In the genomic region with DNA sequence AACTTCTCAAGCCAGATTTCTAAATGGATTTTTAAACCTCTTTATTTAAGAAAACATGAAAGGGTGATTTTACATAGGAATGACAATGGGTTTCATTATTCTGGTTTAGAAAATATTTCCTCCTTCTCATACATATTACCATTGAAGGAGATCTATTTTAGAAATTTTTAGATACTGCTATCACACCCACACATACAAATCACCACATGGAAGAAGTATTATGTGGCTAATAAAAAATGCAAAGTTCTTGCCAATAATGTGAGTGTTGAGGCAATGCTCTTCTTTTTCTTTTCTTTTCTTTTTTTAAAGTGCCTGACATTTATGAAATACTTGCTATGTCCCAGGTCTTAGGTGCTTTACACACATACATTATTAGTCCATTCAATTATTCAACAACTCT, we compare ENCODE assay signal across 20 cellular contexts. TPM values are rescaled to one million over a fixed set of nuclear protein-coding genes. Genes with fewer than 3 reads are reported as not detected.
DNase-seq lines count a peak whose midpoint lies in the region; ATAC-seq, FAIRE-seq and TF ChIP-seq lines count a peak whose summit lies in the region.
"Had no signal": no experiment of that assay in that cellular context is flagged by ENCODE, and none has a peak within 500 bp of the region (broad histone marks: within the 10 kb centered on the region; RNA-seq: fewer than 3 reads in every experiment).

No MANE protein-coding gene starts in this region.

- H3K27ac ChIP-seq in astrocyte (ENCODE audit: low read depth, low read length) = no peak overlapping the region
- no peak overlapping the region for H3K27ac ChIP-seq in psoas muscle
- H3K27ac ChIP-seq: BLaER1 treated with 17β-estradiol and CSF1 and Interleukin-3, amounts not matched to agents 10 nM and 100 nM had no signal

- H3K4me1 ChIP-seq in astrocyte (ENCODE audit: insufficient read depth, low read length) (no peaks in the 10 kb centered on the region), psoas muscle (no peaks in the 10 kb centered on the region)
- H3K4me1 ChIP-seq: BLaER1 treated with 17β-estradiol and CSF1 and Interleukin-3, amounts not matched to agents 10 nM and 100 nM had no signal

- no peak for FAIRE-seq in astrocyte (lab: Jason Lieb, UNC)

- H3K36me3 ChIP-seq in astrocyte (ENCODE audit: insufficient read depth, low read length) (no peaks in the 10 kb centered on the region), psoas muscle (ENCODE audit: insufficient read depth in 1 of 2, low read depth in 1 of 2) (no peaks in the 10 kb centered on the region)
- H3K36me3 ChIP-seq: BLaER1 treated with 17β-estradiol and CSF1 and Interleukin-3, amounts not matched to agents 10 nM and 100 nM had no signal

- H3K27ac Mint-ChIP-seq in astrocyte (ENCODE audit: unreplicated experiment) = no peak overlapping the region

- no peaks in the 10 kb centered on the region for H3K27me3 ChIP-seq in astrocyte (ENCODE audit: insufficient read depth, low read length)
- H3K27me3 ChIP-seq in psoas muscle (ENCODE audit: insufficient read depth in 3 of 3, low read length in 2 of 3) = no peaks in the 10 kb centered on the region
- H3K27me3 ChIP-seq: BLaER1 treated with 17β-estradiol and CSF1 and Interleukin-3, amounts not matched to agents 10 nM and 100 nM had no signal

- H3K9ac ChIP-seq in astrocyte (ENCODE audit: low read length) = no peak overlapping the region
- H3K9ac ChIP-seq: BLaER1 treated with 17β-estradiol and CSF1 and Interleukin-3, amounts not matched to agents 10 nM and 100 nM had no signal

- H4K20me1 ChIP-seq in astrocyte (ENCODE audit: insufficient read depth, low read length) = no peaks in the 10 kb centered on the region
- H4K20me1 ChIP-seq: BLaER1 treated with 17β-estradiol and CSF1 and Interleukin-3, amounts not matched to agents 10 nM and 100 nM had no signal

- no peak overlapping the region for H3K4me3 Mint-ChIP-seq in astrocyte (ENCODE audit: unreplicated experiment)

- no peaks in the 10 kb centered on the region for H3K79me2 ChIP-seq in astrocyte (ENCODE audit: insufficient read depth, low read length)

- intact Hi-C loops in psoas muscle (cut with DNase I) = no loop called here

- ATAC-seq in psoas muscle = no peak

- H3K4me2 ChIP-seq in astrocyte (ENCODE audit: low read length) = no peak overlapping the region
- H3K4me2 ChIP-seq: BLaER1 treated with 17β-estradiol and CSF1 and Interleukin-3, amounts not matched to agents 10 nM and 100 nM had no signal

- H3K27me3 Mint-ChIP-seq in astrocyte (ENCODE audit: low read depth, unreplicated experiment) = no peaks in the 10 kb centered on the region

- TF ChIP-seq CTCF in astrocyte (IDR thresholded peaks at IDR 0.05; ENCODE audit: insufficient read depth, low read depth, low read length) (no peak), psoas muscle (IDR thresholded peaks at IDR 0.05) (no peak)

- DNase-seq in GM03348 (ENCODE audit: low spot score) (peak; percentile 54), astrocyte (ENCODE audit: low read depth) (peak; percentile 82), foreskin melanocyte (peak; percentile 3), stromal cell of bone marrow (ENCODE audit: low read depth) (peak; percentile 14), NCI-H1105 (lab: John Stamatoyannopoulos, UW) (no peak), psoas muscle (no peak)
- no peak for DNase-seq in stimulated activated naive CD4-positive, alpha-beta T cell treated with Interleukin-2 at 50 U/mL for 16 hours (lab: John Stamatoyannopoulos, UW)
- DNase-seq: H7, NCI-H1417, NCI-H1930, NCI-H2171, NCI-H446 treated with DMSO at 0.1 percent for 48 hours, NCI-H748 treated with DMSO at 0.1 percent for 48 hours, OCI-M1, RPMI8226, SIG-M5 had no signal

- H3K4me3 ChIP-seq in astrocyte (ENCODE audit: insufficient read depth, low read depth, low read length) (no peak overlapping the region), psoas muscle (no peak overlapping the region)
- H3K4me3 ChIP-seq: BLaER1 treated with 17β-estradiol and CSF1 and Interleukin-3, amounts not matched to agents 10 nM and 100 nM had no signal

- no peak overlapping the region for H2AFZ ChIP-seq in astrocyte (ENCODE audit: low read depth, low read length)

- no peaks in the 10 kb centered on the region for H3K4me1 Mint-ChIP-seq in astrocyte (ENCODE audit: low read depth, unreplicated experiment)

- H3K9me3 Mint-ChIP-seq in astrocyte (ENCODE audit: unreplicated experiment) = no peaks in the 10 kb centered on the region

- H3K9me3 ChIP-seq in astrocyte (ENCODE audit: insufficient read depth, low read depth, low read length) (no peaks in the 10 kb centered on the region), psoas muscle (no peaks in the 10 kb centered on the region)
- H3K9me3 ChIP-seq: BLaER1 treated with 17β-estradiol and CSF1 and Interleukin-3, amounts not matched to agents 10 nM and 100 nM had no signal

- no peaks in the 10 kb centered on the region for H3K36me3 Mint-ChIP-seq in astrocyte (ENCODE audit: low read depth, unreplicated experiment)

RNA-seq across cellular contexts. Expression of a gene that starts 6.8 kb away (rescaled TPM):
- total RNA-seq in astrocyte (not detected in 2 replicates), psoas muscle (under 1 TPM in 1 of 4 donors, not detected in 3; 0.23 TPM)
- polyA plus RNA-seq in psoas muscle = under 1 TPM in 1 of 3 donors, not detected in 2; 0.04 TPM
- total RNA-seq: Daoy, H7, HT-29, LHCN-M2 had no signal

RNA-seq across cellular contexts. Expression of a gene that starts 20.0 kb away (rescaled TPM):
- total RNA-seq in astrocyte (10.0 and 13.4 TPM in 2 replicates), psoas muscle (1 to 10 TPM; 3.5 to 5.6 (median 4.5) TPM)
- polyA plus RNA-seq in psoas muscle = 1 to 10 TPM; 1.5 to 3.2 (median 2.1) TPM

Comparison
In these comparisons a context has a peak if more than half of its experiments do, and no peak if none do; other contexts are left out.
1. DNase-seq: peak in GM03348 (single experiment), astrocyte (single experiment), foreskin melanocyte (single experiment) and stromal cell of bone marrow (single experiment); none in NCI-H1105 (single experiment), psoas muscle (0 of 2) and stimulated activated naive CD4-positive, alpha-beta T cell treated with Interleukin-2 at 50 U/mL for 16 hours (single experiment).